Comparison of ENCODE assay signal across 13 cellular contexts in the genomic region with DNA sequence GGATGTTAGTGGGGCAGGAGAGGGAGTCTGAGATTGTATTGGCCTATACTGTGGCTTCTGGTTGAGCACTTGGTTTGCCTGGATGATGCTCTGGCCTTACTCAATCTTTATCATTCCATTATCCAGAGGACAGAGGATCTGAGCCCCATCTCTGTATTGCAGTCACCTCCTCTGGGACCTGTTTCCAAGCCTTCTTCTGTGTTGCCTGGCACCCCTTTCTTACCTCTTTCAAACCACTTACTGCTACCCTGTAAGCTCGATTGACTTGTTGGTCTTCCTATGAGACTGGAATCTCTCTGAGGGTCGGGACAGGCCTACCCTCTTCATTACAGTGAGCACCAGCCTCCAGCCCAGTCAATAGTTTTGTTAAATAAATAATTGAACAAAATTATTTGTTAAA. TPM values are rescaled to one million over a fixed set of nuclear protein-coding genes. Genes with fewer than 3 reads are reported as not detected.
A peak's percentile ranks its signal among the peaks of the same experiment; 100 is the strongest.
DNase-seq lines count a peak whose midpoint lies in the region; ATAC-seq, FAIRE-seq and TF ChIP-seq lines count a peak whose summit lies in the region.
"Had no signal": no experiment of that assay in that cellular context is flagged by ENCODE, and none has a peak within 500 bp of the region (broad histone marks: within the 10 kb centered on the region; RNA-seq: fewer than 3 reads in every experiment).

No MANE protein-coding gene starts in this region.

- H3K4me3 ChIP-seq in effector memory CD4-positive, alpha-beta T cell (ENCODE audit: insufficient read depth, low read depth, low read length, poor library complexity, severe bottlenecking) = no peak overlapping the region
- H3K4me3 ChIP-seq in tibial artery (no peak overlapping the region), small intestine (ENCODE audit: low read depth in 1 of 2, low read length in 2 of 2) (no peak overlapping the region)

- 49 to 92% (median 90%) methylated on average over 2 of the region's 2 CpGs for whole genome bisulfite sequencing in small intestine, 3 donors

- ATAC-seq in T-cell (replicated peaks in 1 of 4) (no peak), HG03025 (IDR thresholded peaks at IDR 0.05; ENCODE audit: low FRiP score, unreplicated experiment) (no peak)
- ATAC-seq: stimulated activated effector memory CD8-positive, alpha-beta T cell treated with anti-CD3 and anti-CD28 coated beads, Interleukin-12 subunit alpha, Interleukin-12 subunit beta, amount 100 ng/mL, for 72 hours had no signal

- intact Hi-C loops in tibial artery (cut with DNase I; ENCODE audit: low total_unique reads) = loop anchor here (5.0 kb wide), 1 partner anchor 293 kb away; no protein-coding TSS in a partner anchor

- peak overlapping the region; percentile 51 to 78 for H3K27ac Mint-ChIP-seq in T-cell
- no peak overlapping the region for H3K27ac Mint-ChIP-seq in neural crest cell (ENCODE audit: unreplicated experiment)
- H3K27ac Mint-ChIP-seq: activated T-helper 2 cell treated with anti-CD3 and anti-CD28 coated beads, Interferon-gamma antibody, Interleukin-2, Interleukin-4, amounts not matched to agents 10 μg/mL and 5 μg/mL and 100 μg/mL, durations not matched to agents 14 hours and 24 hours and 36 hours had no signal

- H3K36me3 Mint-ChIP-seq in T-cell (peaks cover 14% of the 10 kb centered on the region), neural crest cell (ENCODE audit: low read depth) (no peaks in the 10 kb centered on the region)

- H3K27me3 ChIP-seq in effector memory CD4-positive, alpha-beta T cell (replicated peaks; ENCODE audit: control insufficient read depth, insufficient read depth, low read length, poor library complexity, severe bottlenecking) = no peaks in the 10 kb centered on the region
- H3K27me3 ChIP-seq in tibial artery (no peaks in the 10 kb centered on the region), small intestine (ENCODE audit: control insufficient read depth in 2 of 2, insufficient read depth in 2 of 2, low read length in 2 of 2) (no peaks in the 10 kb centered on the region)

- H3K27me3 Mint-ChIP-seq in T-cell (peaks cover 13 to 14% of the 10 kb centered on the region in 2 donors), neural crest cell (ENCODE audit: low read depth) (peaks cover 38% of the 10 kb centered on the region)

- POLR2A ChIA-PET in T-cell (lab: Charles Lee) = interaction anchor here (0.9 to 3.4 kb wide), 7 partner anchors 9 to 28 kb away, joined by 3 to 22 read pairs (median 4); no protein-coding TSS in a partner anchor

- peaks cover 42% of the 10 kb centered on the region for H3K4me1 ChIP-seq in effector memory CD4-positive, alpha-beta T cell (ENCODE audit: control insufficient read depth, insufficient read depth, low read length, poor library complexity, severe bottlenecking)
- H3K4me1 ChIP-seq in tibial artery = peaks cover 0 to 46% (median 29%) of the 10 kb centered on the region in 4 donors
- peaks cover 0 to 8% of the 10 kb centered on the region in 2 donors for H3K4me1 ChIP-seq in small intestine (ENCODE audit: control insufficient read depth in 2 of 2, insufficient read depth in 1 of 2, low read depth in 1 of 2, low read length in 1 of 2)

- H3K4me1 Mint-ChIP-seq in T-cell (peaks cover 49 to 68% (median 52%) of the 10 kb centered on the region in 3 donors), neural crest cell (peaks cover 52% of the 10 kb centered on the region)

- CTCF ChIA-PET in T-cell (lab: Charles Lee) = interaction anchor here in 1 of 2 donors (1.5 to 4.3 kb wide), 2 partner anchors 17 to 43 kb away, joined by 4 to 15 read pairs; no protein-coding TSS in a partner anchor

- no peak for TF ChIP-seq CTCF in neural crest cell (conservative IDR thresholded peaks at IDR 0.05)
- no peak for TF ChIP-seq CTCF in tibial artery (IDR thresholded peaks at IDR 0.05)

- peaks cover 18% of the 10 kb centered on the region for H3K36me3 ChIP-seq in effector memory CD4-positive, alpha-beta T cell (ENCODE audit: control insufficient read depth, insufficient read depth, low read length)
- peaks cover 2 to 13% (median 10%) of the 10 kb centered on the region in 3 donors for H3K36me3 ChIP-seq in tibial artery
- peaks cover 0 to 7% of the 10 kb centered on the region in 2 donors for H3K36me3 ChIP-seq in small intestine (ENCODE audit: control insufficient read depth in 2 of 2, insufficient read depth in 2 of 2, low read length in 2 of 2)

- no peaks in the 10 kb centered on the region for H3K9me3 Mint-ChIP-seq in T-cell
- H3K9me3 Mint-ChIP-seq in neural crest cell = no peaks in the 10 kb centered on the region
- H3K9me3 Mint-ChIP-seq: activated T-helper 2 cell treated with anti-CD3 and anti-CD28 coated beads, Interferon-gamma antibody, Interleukin-2, Interleukin-4, amounts not matched to agents 10 μg/mL and 5 μg/mL and 100 μg/mL, durations not matched to agents 14 hours and 24 hours and 36 hours; stimulated activated effector memory CD8-positive, alpha-beta T cell treated with anti-CD3 and anti-CD28 coated beads, Interleukin-12 subunit alpha, Interleukin-12 subunit beta, amount 100 ng/mL, for 72 hours had no signal

- DNase-seq in T-cell = no peak
- DNase-seq in effector memory CD4-positive, alpha-beta T cell = no peak
- DNase-seq in neural crest cell (ENCODE audit: low read depth, low spot score) = no peak
- DNase-seq in tibial artery = no peak
- no peak for DNase-seq in small intestine
- no peak for DNase-seq in GM19239 (ENCODE audit: insufficient read length, low spot score)
- DNase-seq: NCI-H2029; NCI-H69; stimulated activated CD4-positive, alpha-beta T cell treated with anti-CD3 and anti-CD28 coated beads, Interleukin-4, amount 100 ng/mL, for 1 hour; T1000 had no signal

- H3K4me3 Mint-ChIP-seq in T-cell (peak overlapping the region in 2 of 3 donors; percentile 18 to 95), neural crest cell (peak overlapping the region; percentile 31)

- H3K9me3 ChIP-seq in effector memory CD4-positive, alpha-beta T cell (ENCODE audit: control insufficient read depth, low read length) = no peaks in the 10 kb centered on the region
- no peaks in the 10 kb centered on the region for H3K9me3 ChIP-seq in tibial artery
- H3K9me3 ChIP-seq in small intestine (ENCODE audit: control insufficient read depth, low read depth) = no peaks in the 10 kb centered on the region

- FAIRE-seq in small intestine (lab: Jason Lieb, UNC) (no peak), GM19239 (lab: Jason Lieb, UNC) (no peak)

- peak overlapping the region; percentile 39 for H3K27ac ChIP-seq in effector memory CD4-positive, alpha-beta T cell (ENCODE audit: insufficient read depth, low read length, poor library complexity, severe bottlenecking)
- H3K27ac ChIP-seq in tibial artery = peak overlapping the region; percentile 97 to 100
- H3K27ac ChIP-seq in small intestine (ENCODE audit: low read depth in 1 of 2, low read length in 1 of 2) = peak overlapping the region in 1 of 2 donors; percentile 82

RNA-seq across cellular contexts. Expression of gene FOS, which starts 3.0 kb away (rescaled TPM):
- total RNA-seq in T-cell (1,000 to 10,000 TPM in 2 of 5 donors, 10 to 100 TPM in 3; 20.4 to 2,951 (median 27.1) TPM), neural crest cell (3.8 and 5.8 TPM in 2 replicates)
- polyA plus RNA-seq in small intestine = 100 to 1,000 TPM in 2 of 3 donors, 10 to 100 TPM in 1; 71.6 to 344 (median 136) TPM
